Comparison of ENCODE assay signal across 8 cellular contexts in genomic region chr4:15003891-15004700, GRCh38. TPM values are rescaled to one million over a fixed set of nuclear protein-coding genes. Genes with fewer than 3 reads are reported as not detected.
DNase-seq lines count a peak whose midpoint lies in the region; ATAC-seq and TF ChIP-seq lines count a peak whose summit lies in the region.

No MANE protein-coding gene starts in this region.

- H3K4me1 Mint-ChIP-seq in activated CD4-positive, alpha-beta T cell treated with anti-CD3 and anti-CD28 coated beads, Interleukin-2, amount 10 ng/mL, durations not matched to agents 7 days and 5 days: peaks cover 35% of the 10 kb centered on the region
- H3K4me1 Mint-ChIP-seq in dendritic cell treated with granulocyte-macrophage colony-stimulating factor and Interleukin-4, amounts not matched to agents 40 ng/mL and 50 ng/mL, for 4 days (ENCODE audit: low read depth): peaks cover 6% of the 10 kb centered on the region

- peak overlapping the region; percentile 100 for H3K27ac ChIP-seq in lower lobe of right lung

- H3K4me3 ChIP-seq in lower lobe of right lung: peak overlapping the region; percentile 73

- POLR2A ChIA-PET in activated CD4-positive, alpha-beta T cell treated with anti-CD3 and anti-CD28 coated beads, Interleukin-2, amount 10 ng/mL, durations not matched to agents 7 days and 5 days (lab: Charles Lee): no interaction called here

- intact Hi-C loops in dendritic cell treated with granulocyte-macrophage colony-stimulating factor and Interleukin-4, amounts not matched to agents 40 ng/mL and 50 ng/mL, for 4 days (cut with micrococcal nuclease): loop anchor here (5.0 to 10.0 kb wide), 6 partner anchors 99 to 1519 kb away; partner anchors contain the start of genes BOD1L1, FAM200B and RAB28
- intact Hi-C loops in lower lobe of right lung (cut with DNase I): no loop called here

- CTCF ChIA-PET in activated CD4-positive, alpha-beta T cell treated with anti-CD3 and anti-CD28 coated beads, Interleukin-2, amount 10 ng/mL, durations not matched to agents 7 days and 5 days (lab: Charles Lee): interaction anchor here (0.6 to 0.7 kb wide), 2 partner anchors 14 to 666 kb away, joined by 3 to 6 read pairs; no protein-coding TSS in a partner anchor

- no peaks in the 10 kb centered on the region for H3K9me3 Mint-ChIP-seq in activated CD4-positive, alpha-beta T cell treated with anti-CD3 and anti-CD28 coated beads, Interleukin-2, amount 10 ng/mL, durations not matched to agents 7 days and 5 days
- H3K9me3 Mint-ChIP-seq in dendritic cell treated with granulocyte-macrophage colony-stimulating factor and Interleukin-4, amounts not matched to agents 40 ng/mL and 50 ng/mL, for 4 days: no peaks in the 10 kb centered on the region

- no peaks in the 10 kb centered on the region for H3K27me3 ChIP-seq in lower lobe of right lung (ENCODE audit: low read depth)

- peaks cover 18% of the 10 kb centered on the region for H3K36me3 ChIP-seq in lower lobe of right lung

- peak; percentile 42 for DNase-seq in activated CD4-positive, alpha-beta T cell treated with anti-CD3 and anti-CD28 coated beads, Interleukin-2, amount 10 ng/mL, durations not matched to agents 7 days and 5 days
- DNase-seq in lower lobe of right lung: peak; percentile 77
- DNase-seq in stimulated activated CD4-positive, alpha-beta T cell treated with anti-CD3 and anti-CD28 coated beads, TNF-alpha, amount 100 ng/mL, for 4 hours (ENCODE audit: low read depth in 3 of 3): peak; percentile 25 to 52 (median 27)
- DNase-seq in cerebellar cortex (ENCODE audit: low spot score): no peak

- H3K27ac Mint-ChIP-seq in activated CD4-positive, alpha-beta T cell treated with anti-CD3 and anti-CD28 coated beads, Interleukin-2, amount 10 ng/mL, durations not matched to agents 7 days and 5 days: peak overlapping the region; percentile 81
- H3K27ac Mint-ChIP-seq in dendritic cell treated with granulocyte-macrophage colony-stimulating factor and Interleukin-4, amounts not matched to agents 40 ng/mL and 50 ng/mL, for 4 days: peak overlapping the region; percentile 98

- peaks cover 32% of the 10 kb centered on the region for H3K4me1 ChIP-seq in lower lobe of right lung

- H3K27me3 Mint-ChIP-seq in activated CD4-positive, alpha-beta T cell treated with anti-CD3 and anti-CD28 coated beads, Interleukin-2, amount 10 ng/mL, durations not matched to agents 7 days and 5 days: no peaks in the 10 kb centered on the region
- no peaks in the 10 kb centered on the region for H3K27me3 Mint-ChIP-seq in dendritic cell treated with granulocyte-macrophage colony-stimulating factor and Interleukin-4, amounts not matched to agents 40 ng/mL and 50 ng/mL, for 4 days

- H3K4me3 Mint-ChIP-seq in activated CD4-positive, alpha-beta T cell treated with anti-CD3 and anti-CD28 coated beads, Interleukin-2, amount 10 ng/mL, durations not matched to agents 7 days and 5 days: peak overlapping the region; percentile 88
- H3K4me3 Mint-ChIP-seq in dendritic cell treated with granulocyte-macrophage colony-stimulating factor and Interleukin-4, amounts not matched to agents 40 ng/mL and 50 ng/mL, for 4 days: peak overlapping the region; percentile 80

- peak; percentile 44 for TF ChIP-seq POLR2A in GM18505 (IDR thresholded peaks at IDR 0.05; ENCODE audit: borderline replicate concordance, extremely low read depth, insufficient read depth, insufficient read length)

- H3K9me3 ChIP-seq in lower lobe of right lung: no peaks in the 10 kb centered on the region

- no peak for TF ChIP-seq CTCF in lower lobe of right lung (IDR thresholded peaks at IDR 0.05)

- peaks cover 14% of the 10 kb centered on the region for H3K36me3 Mint-ChIP-seq in activated CD4-positive, alpha-beta T cell treated with anti-CD3 and anti-CD28 coated beads, Interleukin-2, amount 10 ng/mL, durations not matched to agents 7 days and 5 days (ENCODE audit: low read depth)
- H3K36me3 Mint-ChIP-seq in dendritic cell treated with granulocyte-macrophage colony-stimulating factor and Interleukin-4, amounts not matched to agents 40 ng/mL and 50 ng/mL, for 4 days (ENCODE audit: low read depth): peaks cover 34% of the 10 kb centered on the region

- ATAC-seq in GM18505 (IDR thresholded peaks at IDR 0.05; ENCODE audit: unreplicated experiment) (peak; percentile 4), HG03571 (IDR thresholded peaks at IDR 0.05; ENCODE audit: unreplicated experiment) (peak; percentile 0), lower lobe of right lung (no peak), HG03196 (IDR thresholded peaks at IDR 0.05; ENCODE audit: unreplicated experiment) (no peak)

RNA-seq across cellular contexts. Expression of gene CPEB2, which starts 1.8 kb away (rescaled TPM):
- total RNA-seq in activated CD4-positive, alpha-beta T cell treated with anti-CD3 and anti-CD28 coated beads, Interleukin-2, amount 10 ng/mL, durations not matched to agents 7 days and 5 days: 10 to 100 TPM; 19.7 to 20.3 TPM
- total RNA-seq in lower lobe of right lung: 22.5 TPM

Comparison
In these comparisons a context has a peak if more than half of its experiments do, and no peak if none do; other contexts are left out.
1. ATAC-seq: peak in GM18505 (single experiment) and HG03571 (single experiment); none in lower lobe of right lung (0 of 2) and HG03196 (single experiment).